ENCODE assay signal across 22 cellular contexts in genomic region chr5:122009436-122009835, GRCh38. TPM values are rescaled to one million over a fixed set of nuclear protein-coding genes. Genes with fewer than 3 reads are reported as not detected.
DNase-seq lines count a peak whose midpoint lies in the region; ATAC-seq lines count a peak whose summit lies in the region.
"Had no signal": no experiment of that assay in that cellular context is flagged by ENCODE, and none has a peak within 500 bp of the region (broad histone marks: within the 10 kb centered on the region; RNA-seq: fewer than 3 reads in every experiment).

No MANE protein-coding gene starts in this region.

- intact Hi-C loops in activated T-helper 2 cell treated with anti-CD3 and anti-CD28 coated beads, Interferon-gamma antibody, Interleukin-2, Interleukin-4, amounts not matched to agents 10 μg/mL and 5 μg/mL and 100 μg/mL, durations not matched to agents 14 hours and 24 hours and 36 hours (cut with micrococcal nuclease) = loop anchor here (2.0 kb wide), 1 partner anchor 33 kb away; no protein-coding TSS in a partner anchor

- H3K4me3 Mint-ChIP-seq in activated T-helper 2 cell treated with anti-CD3 and anti-CD28 coated beads, Interferon-gamma antibody, Interleukin-2, Interleukin-4, amounts not matched to agents 10 μg/mL and 5 μg/mL and 100 μg/mL, durations not matched to agents 14 hours and 24 hours and 36 hours (ENCODE audit: low read depth) = no peak overlapping the region
- H3K4me3 Mint-ChIP-seq in stimulated activated naive CD8-positive, alpha-beta T cell treated with anti-CD3 and anti-CD28 coated beads, Interleukin-15, Interleukin-2, amounts not matched to agents 100 ng/mL and 50 ng/mL, for 24 hours = peak overlapping the region; percentile 35
- H3K4me3 Mint-ChIP-seq: CD4-positive, CD25-positive, alpha-beta regulatory T cell had no signal

- no peak for DNase-seq in activated naive CD4-positive, alpha-beta T cell treated with anti-CD3 and anti-CD28 coated beads, Interleukin-2, amount 50 U/mL, for 72 hours (ENCODE audit: low spot score in 2 of 2)
- no peak for DNase-seq in activated naive CD4-positive, alpha-beta T cell treated with anti-CD3 and anti-CD28 coated beads, Interleukin-2, amount 50 U/mL, for 16 hours
- no peak for DNase-seq in activated T-helper 2 cell treated with anti-CD3 and anti-CD28 coated beads, Interferon-gamma antibody, Interleukin-2, Interleukin-4, amounts not matched to agents 10 μg/mL and 5 μg/mL and 100 μg/mL, durations not matched to agents 14 hours and 24 hours and 36 hours (ENCODE audit: low spot score)
- no peak for DNase-seq in activated CD4-positive, CD25-positive, alpha-beta regulatory T cell treated with anti-CD3 and anti-CD28 coated beads, Interleukin-2, amount 50 U/mL, for 72 hours
- DNase-seq: CD4-positive, CD25-positive, alpha-beta regulatory T cell; EL; GF-D8; GOT3; MG63; NCI-H1436; NCI-H2029; NCI-H226; NCI-H510A treated with DMSO at 0.1 percent for 48 hours; NCI-H748 treated with DMSO at 0.1 percent for 48 hours; SHP77 treated with DMSO at 0.1 percent for 48 hours had no signal

- H3K36me3 Mint-ChIP-seq in activated naive CD4-positive, alpha-beta T cell treated with anti-CD3 and anti-CD28 coated beads, Interleukin-2, amount 50 U/mL, for 72 hours = peaks cover 0 to 21% of the 10 kb centered on the region in 2 donors
- H3K36me3 Mint-ChIP-seq in activated T-helper 2 cell treated with anti-CD3 and anti-CD28 coated beads, Interferon-gamma antibody, Interleukin-2, Interleukin-4, amounts not matched to agents 10 μg/mL and 5 μg/mL and 100 μg/mL, durations not matched to agents 14 hours and 24 hours and 36 hours (ENCODE audit: low read depth) = peaks cover 3% of the 10 kb centered on the region
- peaks cover 40% of the 10 kb centered on the region for H3K36me3 Mint-ChIP-seq in stimulated activated naive CD8-positive, alpha-beta T cell treated with anti-CD3 and anti-CD28 coated beads, Interleukin-15, Interleukin-2, amounts not matched to agents 100 ng/mL and 50 ng/mL, for 24 hours (ENCODE audit: low read depth)

- H3K27ac Mint-ChIP-seq in activated naive CD4-positive, alpha-beta T cell treated with anti-CD3 and anti-CD28 coated beads, Interleukin-2, amount 50 U/mL, for 72 hours = peak overlapping the region; percentile 7 to 64
- peak overlapping the region; percentile 13 for H3K27ac Mint-ChIP-seq in activated T-helper 2 cell treated with anti-CD3 and anti-CD28 coated beads, Interferon-gamma antibody, Interleukin-2, Interleukin-4, amounts not matched to agents 10 μg/mL and 5 μg/mL and 100 μg/mL, durations not matched to agents 14 hours and 24 hours and 36 hours
- peak overlapping the region; percentile 72 for H3K27ac Mint-ChIP-seq in stimulated activated naive CD8-positive, alpha-beta T cell treated with anti-CD3 and anti-CD28 coated beads, Interleukin-15, Interleukin-2, amounts not matched to agents 100 ng/mL and 50 ng/mL, for 24 hours
- H3K27ac Mint-ChIP-seq: CD4-positive, CD25-positive, alpha-beta regulatory T cell had no signal

- H3K27me3 Mint-ChIP-seq in activated T-helper 2 cell treated with anti-CD3 and anti-CD28 coated beads, Interferon-gamma antibody, Interleukin-2, Interleukin-4, amounts not matched to agents 10 μg/mL and 5 μg/mL and 100 μg/mL, durations not matched to agents 14 hours and 24 hours and 36 hours (ENCODE audit: low read depth) = no peaks in the 10 kb centered on the region
- H3K27me3 Mint-ChIP-seq in stimulated activated naive CD8-positive, alpha-beta T cell treated with anti-CD3 and anti-CD28 coated beads, Interleukin-15, Interleukin-2, amounts not matched to agents 100 ng/mL and 50 ng/mL, for 24 hours = no peaks in the 10 kb centered on the region
- H3K27me3 Mint-ChIP-seq: CD4-positive, CD25-positive, alpha-beta regulatory T cell had no signal

- no peaks in the 10 kb centered on the region for H3K9me3 Mint-ChIP-seq in activated naive CD4-positive, alpha-beta T cell treated with anti-CD3 and anti-CD28 coated beads, Interleukin-2, amount 50 U/mL, for 72 hours
- H3K9me3 Mint-ChIP-seq in activated T-helper 2 cell treated with anti-CD3 and anti-CD28 coated beads, Interferon-gamma antibody, Interleukin-2, Interleukin-4, amounts not matched to agents 10 μg/mL and 5 μg/mL and 100 μg/mL, durations not matched to agents 14 hours and 24 hours and 36 hours = no peaks in the 10 kb centered on the region
- H3K9me3 Mint-ChIP-seq in stimulated activated naive CD8-positive, alpha-beta T cell treated with anti-CD3 and anti-CD28 coated beads, Interleukin-15, Interleukin-2, amounts not matched to agents 100 ng/mL and 50 ng/mL, for 24 hours = peaks cover 11% of the 10 kb centered on the region

- H3K4me1 Mint-ChIP-seq in activated T-helper 2 cell treated with anti-CD3 and anti-CD28 coated beads, Interferon-gamma antibody, Interleukin-2, Interleukin-4, amounts not matched to agents 10 μg/mL and 5 μg/mL and 100 μg/mL, durations not matched to agents 14 hours and 24 hours and 36 hours (ENCODE audit: low read depth) = peaks cover 10% of the 10 kb centered on the region
- peaks cover 29% of the 10 kb centered on the region for H3K4me1 Mint-ChIP-seq in stimulated activated naive CD8-positive, alpha-beta T cell treated with anti-CD3 and anti-CD28 coated beads, Interleukin-15, Interleukin-2, amounts not matched to agents 100 ng/mL and 50 ng/mL, for 24 hours (ENCODE audit: low read depth)

- peak; percentile 68 to 100 for ATAC-seq in activated naive CD4-positive, alpha-beta T cell treated with anti-CD3 and anti-CD28 coated beads, Interleukin-2, amount 50 U/mL, for 72 hours
- ATAC-seq in HG02870 (IDR thresholded peaks at IDR 0.05; ENCODE audit: unreplicated experiment) = peak; percentile 79
- no peak for ATAC-seq in HG02938 (IDR thresholded peaks at IDR 0.05; ENCODE audit: unreplicated experiment)
- ATAC-seq in HG03442 (IDR thresholded peaks at IDR 0.05; ENCODE audit: unreplicated experiment) = no peak
- ATAC-seq: HCT116, HepG2, K562 had no signal

RNA-seq across cellular contexts. Expression of gene SRFBP1, which starts 47.7 kb away (rescaled TPM):
- 1 to 10 TPM; 9.1 to 9.6 TPM for total RNA-seq in activated naive CD4-positive, alpha-beta T cell treated with anti-CD3 and anti-CD28 coated beads, Interleukin-2, amount 50 U/mL, for 72 hours
- total RNA-seq in activated T-helper 2 cell treated with anti-CD3 and anti-CD28 coated beads, Interferon-gamma antibody, Interleukin-2, Interleukin-4, amounts not matched to agents 10 μg/mL and 5 μg/mL and 100 μg/mL, durations not matched to agents 14 hours and 24 hours and 36 hours = 15.6 and 16.4 TPM in 2 replicates

Comparison
In these comparisons a context has a peak if more than half of its experiments do, and no peak if none do; other contexts are left out.
1. ATAC-seq: peak in activated naive CD4-positive, alpha-beta T cell treated with anti-CD3 and anti-CD28 coated beads, Interleukin-2, amount 50 U/mL, for 72 hours (2 of 2) and HG02870 (single experiment); none in HG02938 (single experiment) and HG03442 (single experiment).
2. H3K27ac Mint-ChIP-seq: peak in every context shown above with its lines; median percentile 72 in stimulated activated naive CD8-positive, alpha-beta T cell treated with anti-CD3 and anti-CD28 coated beads, Interleukin-15, Interleukin-2, amounts not matched to agents 100 ng/mL and 50 ng/mL, for 24 hours; 36 in activated naive CD4-positive, alpha-beta T cell treated with anti-CD3 and anti-CD28 coated beads, Interleukin-2, amount 50 U/mL, for 72 hours; 13 in activated T-helper 2 cell treated with anti-CD3 and anti-CD28 coated beads, Interferon-gamma antibody, Interleukin-2, Interleukin-4, amounts not matched to agents 10 μg/mL and 5 μg/mL and 100 μg/mL, durations not matched to agents 14 hours and 24 hours and 36 hours.